ENCODE assay signal across 25 cellular contexts in genomic region chr12:128163096-128163495, GRCh38.
"Had no signal": no experiment of that assay in that cellular context is flagged by ENCODE, and none has a peak within 500 bp of the region (broad histone marks: within the 10 kb centered on the region; RNA-seq: fewer than 3 reads in every experiment).

No MANE protein-coding gene starts in this region.

- H3K36me3 Mint-ChIP-seq: IgD-negative memory B cell had no signal

- H3K27me3 ChIP-seq: SJSA1 had no signal

- FAIRE-seq: HTR-8/SVneo, K562, RCC 7860 had no signal

- H3K4me3 Mint-ChIP-seq: IgD-negative memory B cell had no signal

- H3K4me1 Mint-ChIP-seq: IgD-negative memory B cell had no signal

- H3K4me3 ChIP-seq: K562, SJSA1, SK-N-MC had no signal

- H3K4me2 ChIP-seq: KMS-11 had no signal

- DNase-seq: Kasumi-1, MM.1S, NCI-H1092 treated with DMSO at 0.1 percent for 48 hours, NCI-H1436, NCI-H187, NCI-H2029, NCI-H2081 treated with DMSO at 0.1 percent for 48 hours, NCI-H2171, NCI-H226, NCI-H446, NCI-H510A, NCI-H524 treated with DMSO at 0.1 percent for 48 hours, NCI-H69, NCI-H774, Right ventricle myocardium superior, RPMI8226, SIG-M5 had no signal

- H3K27me3 Mint-ChIP-seq: IgD-negative memory B cell had no signal

- H3K36me3 ChIP-seq: SJSA1 had no signal

- ATAC-seq: K562 had no signal

- H3K9me3 Mint-ChIP-seq: IgD-negative memory B cell had no signal

- H3K9ac ChIP-seq: KMS-11 had no signal

- H3K4me1 ChIP-seq: SJSA1 had no signal

- H3K27ac ChIP-seq: HL-60, KMS-11, SJSA1, SK-N-MC had no signal
